Comparison of ENCODE assay signal across 8 cellular contexts in the genomic region with DNA sequence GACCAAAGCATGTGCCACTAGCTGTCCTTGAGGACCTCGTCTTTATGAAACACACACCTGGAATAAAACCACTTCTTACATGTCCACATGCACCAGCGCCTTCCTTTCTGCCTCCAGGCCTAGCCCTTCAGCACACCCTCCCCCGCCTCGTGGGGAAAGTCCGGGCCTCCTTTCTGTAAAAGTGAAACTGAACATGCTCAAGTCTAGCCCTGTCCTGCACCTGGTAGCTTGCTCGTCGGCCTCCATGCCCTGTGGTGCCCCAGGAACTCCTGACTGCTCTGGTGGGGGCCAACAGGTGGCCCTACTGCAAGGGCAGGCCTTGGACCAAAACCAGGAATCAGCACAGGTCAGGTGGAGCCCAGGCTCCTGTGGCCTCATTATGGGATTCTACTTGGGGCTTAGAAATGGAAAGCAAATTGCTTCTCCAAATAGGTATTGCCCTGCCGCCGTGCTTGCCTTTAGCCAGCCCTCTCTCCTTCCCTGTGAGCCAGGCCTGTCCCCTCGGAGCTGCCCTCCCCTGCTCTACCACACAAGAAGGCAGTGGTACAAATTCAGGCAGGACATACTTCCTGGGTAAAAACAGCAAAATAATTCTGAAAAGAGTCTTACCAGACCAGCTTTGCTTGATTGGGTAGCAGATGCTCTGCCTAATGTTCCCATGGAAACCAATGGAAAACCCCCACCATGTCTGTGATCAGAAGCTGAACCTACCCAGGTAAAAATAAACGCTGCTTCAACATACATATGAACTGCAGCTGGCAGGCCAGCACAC. TPM values are rescaled to one million over a fixed set of nuclear protein-coding genes. Genes with fewer than 3 reads are reported as not detected.
DNase-seq lines count a peak whose midpoint lies in the region; ATAC-seq, FAIRE-seq and TF ChIP-seq lines count a peak whose summit lies in the region.

No MANE protein-coding gene starts in this region.

- H3K27me3 Mint-ChIP-seq in neural crest cell (ENCODE audit: low read depth): no peaks in the 10 kb centered on the region

- no peak overlapping the region for H3K4me3 ChIP-seq in GM23248

- peaks cover 12% of the 10 kb centered on the region for H3K4me1 ChIP-seq in GM23248 (ENCODE audit: insufficient read depth)

- peak; percentile 82 for ATAC-seq in GM21717 (IDR thresholded peaks at IDR 0.05; ENCODE audit: unreplicated experiment)

- no peaks in the 10 kb centered on the region for H3K27me3 ChIP-seq in GM23248 (replicated peaks; ENCODE audit: insufficient read depth)

- TF ChIP-seq POLR2A in GM12891 (IDR thresholded peaks at IDR 0.05; ENCODE audit: low read depth, low read length): peak; percentile 45; the same call in 1 of the 2 replicates

- peak; percentile 97 for FAIRE-seq in GM12891 (lab: Jason Lieb, UNC)

- in situ Hi-C loops in GM23248 (cut with MboI): no loop called here

- WGBS in GM23248 (ENCODE audit: low coverage in 1 of 2, low lambda C conversion rate in 2 of 2, missing lambda C conversion rate in 2 of 2), 2 experiments: 68 to 72% methylated on average over 11 of the region's 11 CpGs

- H3K4me1 Mint-ChIP-seq in neural crest cell: peaks cover 14% of the 10 kb centered on the region

- no peak overlapping the region for H3K27ac ChIP-seq in GM23248

- no peaks in the 10 kb centered on the region for H3K36me3 ChIP-seq in GM23248 (ENCODE audit: low read depth)

- no peaks in the 10 kb centered on the region for H3K9me3 ChIP-seq in GM23248 (ENCODE audit: low read depth)

- H3K9me3 Mint-ChIP-seq in neural crest cell: no peaks in the 10 kb centered on the region

- H3K36me3 Mint-ChIP-seq in neural crest cell (ENCODE audit: low read depth): no peaks in the 10 kb centered on the region

- 0 out of 2 replicates have a peak, but pooled peaks cover 4% of the 10 kb centered on the region for H3F3A ChIP-seq in GM23248 (ENCODE audit: insufficient read depth)

- H3K4me2 ChIP-seq in GM23248 (ENCODE audit: unreplicated experiment): no peak overlapping the region

- no peak overlapping the region for H3K9ac ChIP-seq in GM23248

- H3K4me3 Mint-ChIP-seq in neural crest cell: no peak overlapping the region

- H3K27ac Mint-ChIP-seq in neural crest cell (ENCODE audit: unreplicated experiment): peak overlapping the region; percentile 89

- H4K20me1 ChIP-seq in GM23248 (ENCODE audit: insufficient read depth): no peaks in the 10 kb centered on the region

- no peaks in the 10 kb centered on the region for H3K9me2 ChIP-seq in GM23248 (ENCODE audit: insufficient read depth)

- TF ChIP-seq CTCF in neural crest cell (conservative IDR thresholded peaks at IDR 0.05): no peak

- H2AFZ ChIP-seq in GM23248: no peak overlapping the region

- DNase-seq in GM12891 (ENCODE audit: insufficient read length, low spot score) (peak; percentile 89), NCI-H2107 treated with DMSO at 0.1 percent for 48 hours (lab: John Stamatoyannopoulos, UW; ENCODE audit: unreplicated experiment) (peak; percentile 58), neural crest cell (ENCODE audit: low read depth, low spot score) (no peak), GM23248 (no peak), NCI-H446 (lab: John Stamatoyannopoulos, UW) (no peak), Kasumi-1 (lab: John Stamatoyannopoulos, UW) (no peak)
- peak; percentile 52 for DNase-seq in activated effector memory CD4-positive, alpha-beta T cell treated with Interleukin-2 at 50 U/mL for 16 hours

- H3K79me2 ChIP-seq in GM23248 (ENCODE audit: insufficient read depth): no peaks in the 10 kb centered on the region

TF ChIP-seq in GM12891, 5 proteins besides CTCF, POLR2A, EP300 and RAD21:
- TF ChIP-seq PAX5 (IDR thresholded peaks at IDR 0.05; ENCODE audit: insufficient read depth, low read length, severe bottlenecking) (peak; percentile 80), POLR2AphosphoS5 (IDR thresholded peaks at IDR 0.05; ENCODE audit: low read depth, low read length) (peak; percentile 34; the same call in 1 of the 2 replicates), POU2F2 (IDR thresholded peaks at IDR 0.05; ENCODE audit: low read depth, low read length) (peak; percentile 76; the same call in 1 of the 2 replicates), TAF1 (IDR thresholded peaks at IDR 0.05; ENCODE audit: low read depth, low read length) (0 out of 2 replicates have a peak, but pooled peaks have one; percentile 52), SPI1 (IDR thresholded peaks at IDR 0.05; ENCODE audit: low read depth, low read length) (peak; percentile 23; the same call in 1 of the 2 replicates)
TF ChIP-seq in GM12891: peak in this region for 5.

RNA-seq across cellular contexts. Expression of gene ERH, which starts 43.5 kb away (rescaled TPM):
- 352 TPM for polyA plus RNA-seq in GM12891 (2012; ENCODE audit: low read depth, missing spikeins)
- 456 and 488 TPM in 2 replicates for total RNA-seq in neural crest cell
- total RNA-seq in GM23248 (2014; rRNA removed; shearing (Covaris generic)): 70.4 and 132 TPM in 2 replicates
- polyA plus RNA-seq in GM23248 (2016; fragmentation: Nextera tagmentation; extraction: Ambion mirVana): 109 and 136 TPM in 2 replicates

RNA-seq across cellular contexts. Expression of gene SLC39A9, which starts 43.9 kb away (rescaled TPM):
- 26.8 TPM for polyA plus RNA-seq in GM12891 (2012; ENCODE audit: low read depth, missing spikeins)
- 53.4 and 54.1 TPM in 2 replicates for total RNA-seq in neural crest cell
- 89.7 and 90.9 TPM in 2 replicates for total RNA-seq in GM23248 (2014; rRNA removed; shearing (Covaris generic))
- polyA plus RNA-seq in GM23248 (2016; fragmentation: Nextera tagmentation; extraction: Ambion mirVana): 32.7 and 32.9 TPM in 2 replicates

Comparison
In these comparisons a context has a peak if more than half of its experiments do, and no peak if none do; other contexts are left out.
1. DNase-seq: peak in GM12891 (single experiment), NCI-H2107 treated with DMSO at 0.1 percent for 48 hours (single experiment) and activated effector memory CD4-positive, alpha-beta T cell treated with Interleukin-2 at 50 U/mL for 16 hours (single experiment); none in neural crest cell (single experiment), GM23248 (single experiment), NCI-H446 (0 of 2) and Kasumi-1 (0 of 2).